In genomic region chr12:52832960-52833905, GRCh38 we compare ENCODE assay signal across 24 cellular contexts. TPM values are rescaled to one million over a fixed set of nuclear protein-coding genes. Genes with fewer than 3 reads are reported as not detected.
"Had no signal": no experiment of that assay in that cellular context is flagged by ENCODE, and none has a peak within 500 bp of the region (broad histone marks: within the 10 kb centered on the region; RNA-seq: fewer than 3 reads in every experiment).

No MANE protein-coding gene starts in this region.

- H3K36me3 ChIP-seq: adrenal gland, heart right ventricle, neutrophil, SJCRH30, suprapubic skin had no signal

- FAIRE-seq: frontal cortex had no signal

- H3K4me3 ChIP-seq: adrenal gland, heart right ventricle, SJCRH30, suprapubic skin had no signal

- H3K9me3 Mint-ChIP-seq: activated CD4-positive, alpha-beta T cell treated with anti-CD3 and anti-CD28 coated beads, Interleukin-2, amount 10 ng/mL, durations not matched to agents 7 days and 5 days; activated T-helper 1 cell treated with anti-CD3 and anti-CD28 coated beads, Interleukin-12 subunit alpha, Interleukin-12 subunit beta, Interleukin-2, Interleukin-4 antibody, amounts not matched to agents 30 ng/mL and 10 ng/mL and 1 ng/mL, durations not matched to agents 14 hours and 24 hours and 36 hours; brain; central memory CD8-positive, alpha-beta T cell; dendritic cell treated with granulocyte-macrophage colony-stimulating factor and Interleukin-4, amounts not matched to agents 40 ng/mL and 50 ng/mL, for 4 days; type B pancreatic cell had no signal

- H3K27ac ChIP-seq: adrenal gland, heart right ventricle, neutrophil, parathyroid adenoma, SJCRH30, suprapubic skin had no signal

- H3K27ac Mint-ChIP-seq: activated CD4-positive, alpha-beta T cell treated with anti-CD3 and anti-CD28 coated beads, Interleukin-2, amount 10 ng/mL, durations not matched to agents 7 days and 5 days; activated T-helper 1 cell treated with anti-CD3 and anti-CD28 coated beads, Interleukin-12 subunit alpha, Interleukin-12 subunit beta, Interleukin-2, Interleukin-4 antibody, amounts not matched to agents 30 ng/mL and 10 ng/mL and 1 ng/mL, durations not matched to agents 14 hours and 24 hours and 36 hours; brain; dendritic cell treated with granulocyte-macrophage colony-stimulating factor and Interleukin-4, amounts not matched to agents 40 ng/mL and 50 ng/mL, for 4 days; naive B cell; type B pancreatic cell had no signal

- DNase-seq: activated CD4-positive, alpha-beta T cell treated with anti-CD3 and anti-CD28 coated beads, Interleukin-2, amount 10 ng/mL, durations not matched to agents 7 days and 5 days; activated CD8-positive, alpha-beta memory T cell treated with anti-CD3 and anti-CD28 coated beads for 24 hours; activated naive CD4-positive, alpha-beta T cell treated with Interleukin-2 at 50 U/mL for 16 hours; adrenal gland; effector memory CD4-positive, alpha-beta T cell; heart right ventricle; naive B cell; SJCRH30; stimulated activated CD4-positive, alpha-beta T cell treated with anti-CD3 and anti-CD28 coated beads, Interleukin-15, amount 100 ng/mL, for 24 hours; stimulated activated CD4-positive, alpha-beta T cell treated with anti-CD3 and anti-CD28 coated beads, Interleukin-4, amount 100 ng/mL, for 1 hour; stimulated activated naive CD4-positive, alpha-beta T cell; SW 1271 had no signal

- ATAC-seq: heart right ventricle had no signal

- H3K27me3 Mint-ChIP-seq: activated CD4-positive, alpha-beta T cell treated with anti-CD3 and anti-CD28 coated beads, Interleukin-2, amount 10 ng/mL, durations not matched to agents 7 days and 5 days had no signal

- H3K36me3 Mint-ChIP-seq: brain, naive B cell, type B pancreatic cell had no signal

- H3K4me3 Mint-ChIP-seq: activated CD4-positive, alpha-beta T cell treated with anti-CD3 and anti-CD28 coated beads, Interleukin-2, amount 10 ng/mL, durations not matched to agents 7 days and 5 days; activated T-helper 1 cell treated with anti-CD3 and anti-CD28 coated beads, Interleukin-12 subunit alpha, Interleukin-12 subunit beta, Interleukin-2, Interleukin-4 antibody, amounts not matched to agents 30 ng/mL and 10 ng/mL and 1 ng/mL, durations not matched to agents 14 hours and 24 hours and 36 hours; brain; central memory CD8-positive, alpha-beta T cell; dendritic cell treated with granulocyte-macrophage colony-stimulating factor and Interleukin-4, amounts not matched to agents 40 ng/mL and 50 ng/mL, for 4 days; naive B cell; type B pancreatic cell had no signal

- H3K4me1 Mint-ChIP-seq: brain, naive B cell had no signal

- H3K4me1 ChIP-seq: adrenal gland, parathyroid adenoma, SJCRH30 had no signal

- H3K9me3 ChIP-seq: adrenal gland, heart right ventricle, neutrophil, SJCRH30, suprapubic skin had no signal

- H3K27me3 ChIP-seq: neutrophil, SJCRH30, suprapubic skin had no signal

RNA-seq across cellular contexts. Expression of gene KRT79, which starts 0.9 kb away (rescaled TPM):
- total RNA-seq: activated CD4-positive, alpha-beta T cell treated with anti-CD3 and anti-CD28 coated beads, Interleukin-2, amount 10 ng/mL, durations not matched to agents 7 days and 5 days; activated T-helper 1 cell treated with anti-CD3 and anti-CD28 coated beads, Interleukin-12 subunit alpha, Interleukin-12 subunit beta, Interleukin-2, Interleukin-4 antibody, amounts not matched to agents 30 ng/mL and 10 ng/mL and 1 ng/mL, durations not matched to agents 14 hours and 24 hours and 36 hours; adrenal gland; frontal cortex; heart right ventricle; lung microvascular endothelial cell; renal cortical epithelial cell; SJCRH30; T-helper 2 cell treated with Interferon-gamma antibody and Interleukin-4, amounts not matched to agents 100 ng/mL and 5 ng/mL, for 36 hours had no signal

RNA-seq across cellular contexts. Expression of gene KRT78, which starts 15.6 kb away (rescaled TPM):
- total RNA-seq: activated CD4-positive, alpha-beta T cell treated with anti-CD3 and anti-CD28 coated beads, Interleukin-2, amount 10 ng/mL, durations not matched to agents 7 days and 5 days; activated T-helper 1 cell treated with anti-CD3 and anti-CD28 coated beads, Interleukin-12 subunit alpha, Interleukin-12 subunit beta, Interleukin-2, Interleukin-4 antibody, amounts not matched to agents 30 ng/mL and 10 ng/mL and 1 ng/mL, durations not matched to agents 14 hours and 24 hours and 36 hours; adrenal gland; frontal cortex; heart right ventricle; lung microvascular endothelial cell; renal cortical epithelial cell; SJCRH30; T-helper 2 cell treated with Interferon-gamma antibody and Interleukin-4, amounts not matched to agents 100 ng/mL and 5 ng/mL, for 36 hours had no signal

RNA-seq across cellular contexts. Expression of gene KRT4, which starts 19.3 kb away (rescaled TPM):
- total RNA-seq: activated CD4-positive, alpha-beta T cell treated with anti-CD3 and anti-CD28 coated beads, Interleukin-2, amount 10 ng/mL, durations not matched to agents 7 days and 5 days; activated T-helper 1 cell treated with anti-CD3 and anti-CD28 coated beads, Interleukin-12 subunit alpha, Interleukin-12 subunit beta, Interleukin-2, Interleukin-4 antibody, amounts not matched to agents 30 ng/mL and 10 ng/mL and 1 ng/mL, durations not matched to agents 14 hours and 24 hours and 36 hours; frontal cortex; heart right ventricle; lung microvascular endothelial cell; renal cortical epithelial cell; SJCRH30; T-helper 2 cell treated with Interferon-gamma antibody and Interleukin-4, amounts not matched to agents 100 ng/mL and 5 ng/mL, for 36 hours had no signal

RNA-seq across cellular contexts. Expression of gene KRT3, which starts 37.3 kb away (rescaled TPM):
- total RNA-seq: activated CD4-positive, alpha-beta T cell treated with anti-CD3 and anti-CD28 coated beads, Interleukin-2, amount 10 ng/mL, durations not matched to agents 7 days and 5 days; adrenal gland; frontal cortex; heart right ventricle; lung microvascular endothelial cell; renal cortical epithelial cell; SJCRH30; suprapubic skin; T-helper 2 cell treated with Interferon-gamma antibody and Interleukin-4, amounts not matched to agents 100 ng/mL and 5 ng/mL, for 36 hours had no signal
- polyA plus RNA-seq: adrenal gland, heart right ventricle had no signal

RNA-seq across cellular contexts. Expression of gene KRT76, which starts 56.1 kb away (rescaled TPM):
- total RNA-seq: activated CD4-positive, alpha-beta T cell treated with anti-CD3 and anti-CD28 coated beads, Interleukin-2, amount 10 ng/mL, durations not matched to agents 7 days and 5 days; activated T-helper 1 cell treated with anti-CD3 and anti-CD28 coated beads, Interleukin-12 subunit alpha, Interleukin-12 subunit beta, Interleukin-2, Interleukin-4 antibody, amounts not matched to agents 30 ng/mL and 10 ng/mL and 1 ng/mL, durations not matched to agents 14 hours and 24 hours and 36 hours; adrenal gland; frontal cortex; heart right ventricle; lung microvascular endothelial cell; renal cortical epithelial cell; SJCRH30; suprapubic skin; T-helper 2 cell treated with Interferon-gamma antibody and Interleukin-4, amounts not matched to agents 100 ng/mL and 5 ng/mL, for 36 hours had no signal
- polyA plus RNA-seq: adrenal gland, heart right ventricle had no signal
